ENCODE assay signal across 13 cellular contexts in the genomic region with DNA sequence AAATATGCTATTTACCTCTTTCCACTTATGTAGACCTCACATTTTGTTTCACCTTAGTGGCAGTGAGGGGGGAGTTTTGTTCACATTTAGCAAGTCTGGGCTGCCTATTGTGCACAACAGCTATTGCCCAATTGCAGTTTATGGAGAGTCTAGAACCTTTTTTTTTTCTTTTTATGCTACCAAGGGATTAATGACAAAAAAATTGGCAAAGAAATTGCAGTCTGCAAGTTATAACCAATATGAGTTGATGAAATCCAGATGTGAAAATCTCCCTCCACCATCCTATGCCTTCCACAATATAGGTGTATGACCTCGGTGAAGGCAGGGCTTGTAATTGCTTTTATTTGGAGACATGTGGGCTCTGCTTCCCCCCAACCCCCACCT.
DNase-seq lines count a peak whose midpoint lies in the region; ATAC-seq and TF ChIP-seq lines count a peak whose summit lies in the region.
"Had no signal": no experiment of that assay in that cellular context is flagged by ENCODE, and none has a peak within 500 bp of the region (broad histone marks: within the 10 kb centered on the region; RNA-seq: fewer than 3 reads in every experiment).

No MANE protein-coding gene starts in this region.

- H3K9me3 ChIP-seq in right atrium auricular region (no peaks in the 10 kb centered on the region), stomach smooth muscle (ENCODE audit: control insufficient read depth in 2 of 2, low read length in 2 of 2) (no peaks in the 10 kb centered on the region)
- H3K9me3 ChIP-seq: BLaER1 had no signal

- H3K4me3 ChIP-seq in coronary artery (no peak overlapping the region), right atrium auricular region (no peak overlapping the region), stomach smooth muscle (ENCODE audit: low read length in 2 of 2) (no peak overlapping the region)
- H3K4me3 ChIP-seq: BLaER1, cardiac muscle cell had no signal

- no peak overlapping the region for H3K9ac ChIP-seq in stomach smooth muscle (ENCODE audit: low read length in 2 of 2)
- H3K9ac ChIP-seq: BLaER1 had no signal

- DNase-seq in HCEC 1CT, result peak; percentile 77
- no peak for DNase-seq in coronary artery (ENCODE audit: low spot score)
- no peak for DNase-seq in right atrium auricular region (ENCODE audit: low spot score)
- DNase-seq in hepatic stellate cell (ENCODE audit: low spot score), result no peak
- no peak for DNase-seq in activated CD4-positive, alpha-beta T cell treated with anti-CD3 and anti-CD28 coated beads for 48 hours
- DNase-seq: endodermal cell, NCI-H1092, NCI-H345 had no signal

- H3K27ac ChIP-seq in coronary artery, result peak overlapping the region; percentile 55 to 87
- peak overlapping the region; percentile 35 to 70 for H3K27ac ChIP-seq in right atrium auricular region
- peak overlapping the region; percentile 3 for H3K27ac ChIP-seq in stomach smooth muscle (ENCODE audit: low read length)
- H3K27ac ChIP-seq: BLaER1, cardiac muscle cell had no signal

- TF ChIP-seq CTCF in coronary artery (IDR thresholded peaks at IDR 0.05), result no peak
- no peak for TF ChIP-seq CTCF in right atrium auricular region (IDR thresholded peaks at IDR 0.05)

- ATAC-seq in HG03571 (IDR thresholded peaks at IDR 0.05; ENCODE audit: unreplicated experiment), result no peak
- no peak for ATAC-seq in GM21390 (IDR thresholded peaks at IDR 0.05; ENCODE audit: unreplicated experiment)

- H3K36me3 ChIP-seq in right atrium auricular region (no peaks in the 10 kb centered on the region), stomach smooth muscle (ENCODE audit: control insufficient read depth in 2 of 2, insufficient read depth in 2 of 2, low read length in 2 of 2) (no peaks in the 10 kb centered on the region)
- H3K36me3 ChIP-seq: BLaER1, cardiac muscle cell had no signal

- H3K4me1 ChIP-seq in right atrium auricular region (no peaks in the 10 kb centered on the region), stomach smooth muscle (ENCODE audit: control insufficient read depth, insufficient read depth, low read length) (peaks cover 20% of the 10 kb centered on the region)
- H3K4me1 ChIP-seq: BLaER1 had no signal

- H3K27me3 ChIP-seq in right atrium auricular region (no peaks in the 10 kb centered on the region), stomach smooth muscle (ENCODE audit: control insufficient read depth in 1 of 2, insufficient read depth in 2 of 2, low read length in 2 of 2) (no peaks in the 10 kb centered on the region)
- H3K27me3 ChIP-seq: BLaER1, cardiac muscle cell had no signal

Comparison
In these comparisons a context has a peak if more than half of its experiments do, and no peak if none do; other contexts are left out.
1. H3K27ac ChIP-seq: peak in every context shown above with its lines; median percentile 71 in coronary artery; 52 in right atrium auricular region; 3 in stomach smooth muscle.